ENCODE assay signal across 17 cellular contexts in genomic region chr14:69360438-69361108, GRCh38. TPM values are rescaled to one million over a fixed set of nuclear protein-coding genes. Genes with fewer than 3 reads are reported as not detected.
DNase-seq lines count a peak whose midpoint lies in the region; ATAC-seq lines count a peak whose summit lies in the region.
"Had no signal": no experiment of that assay in that cellular context is flagged by ENCODE, and none has a peak within 500 bp of the region (broad histone marks: within the 10 kb centered on the region; RNA-seq: fewer than 3 reads in every experiment).

No MANE protein-coding gene starts in this region.

- H3K9me3 ChIP-seq in neuronal stem cell (replicated peaks in 1 of 2; ENCODE audit: control insufficient read depth in 2 of 2, insufficient read depth in 1 of 2, low read depth in 1 of 2, low read length in 2 of 2), result no peaks in the 10 kb centered on the region
- H3K9me3 ChIP-seq: ascending aorta, HAP-1, psoas muscle, upper lobe of left lung had no signal

- H3K4me3 ChIP-seq in neuronal stem cell (ENCODE audit: low read length in 2 of 2), result no peak overlapping the region
- H3K4me3 ChIP-seq: ascending aorta, coronary artery, HAP-1, psoas muscle, upper lobe of left lung had no signal

- in situ Hi-C loops in G401 (cut with HindIII; ENCODE audit: low sequenced_read_pairs), result no loop called here

- no peak overlapping the region for H3K4me2 ChIP-seq in neuronal stem cell (ENCODE audit: insufficient read depth, low read length, poor library complexity, severe bottlenecking)

- no peaks in the 10 kb centered on the region for H3K36me3 ChIP-seq in neuronal stem cell (replicated peaks in 1 of 2; ENCODE audit: control insufficient read depth in 2 of 2, insufficient read depth in 2 of 2, low read length in 2 of 2)
- H3K36me3 ChIP-seq: ascending aorta, HAP-1, upper lobe of left lung had no signal

- H2AFZ ChIP-seq in neuronal stem cell (ENCODE audit: low read length), result no peak overlapping the region

- peaks cover 33% of the 10 kb centered on the region for H3K4me1 Mint-ChIP-seq in activated T-cell treated with anti-CD3 and anti-CD28 coated beads, Interleukin-2, amount 50 U/mL, for 72 hours (ENCODE audit: low read depth)
- peaks cover 6% of the 10 kb centered on the region for H3K4me1 Mint-ChIP-seq in activated T-cell treated with anti-CD3 and anti-CD28 coated beads, Interleukin-2, amount 50 U/mL, for 4 hours (ENCODE audit: low read depth)

- no peak overlapping the region for H4K8ac ChIP-seq in neuronal stem cell (ENCODE audit: low read depth, low read length)

- no peaks in the 10 kb centered on the region for H3K27me3 Mint-ChIP-seq in activated T-cell treated with anti-CD3 and anti-CD28 coated beads, Interleukin-2, amount 50 U/mL, for 72 hours (ENCODE audit: low read depth)
- H3K27me3 Mint-ChIP-seq in activated T-cell treated with anti-CD3 and anti-CD28 coated beads, Interleukin-2, amount 50 U/mL, for 4 hours (ENCODE audit: low read depth), result peaks cover 1% of the 10 kb centered on the region

- ATAC-seq in activated T-cell treated with anti-CD3 and anti-CD28 coated beads, Interleukin-2, amount 50 U/mL, for 72 hours (replicated peaks in 1 of 2), result peak; percentile 43 to 52
- ATAC-seq in activated T-cell treated with anti-CD3 and anti-CD28 coated beads, Interleukin-2, amount 50 U/mL, for 4 hours, result no peak
- ATAC-seq in GM18868 (IDR thresholded peaks at IDR 0.05; ENCODE audit: unreplicated experiment) (peak; percentile 63), GM19467 (IDR thresholded peaks at IDR 0.05; ENCODE audit: unreplicated experiment) (no peak)
- ATAC-seq: psoas muscle had no signal

- H2BK12ac ChIP-seq in neuronal stem cell (ENCODE audit: low read length), result no peak overlapping the region

- H3K9ac ChIP-seq in neuronal stem cell (ENCODE audit: low read depth, low read length, poor library complexity), result peak overlapping the region; percentile 25

- no peak overlapping the region for H2BK15ac ChIP-seq in neuronal stem cell (ENCODE audit: low read length)

- H3K79me1 ChIP-seq in neuronal stem cell (ENCODE audit: low read depth, low read length), result no peaks in the 10 kb centered on the region

- H3K9me3 Mint-ChIP-seq in activated T-cell treated with anti-CD3 and anti-CD28 coated beads, Interleukin-2, amount 50 U/mL, for 72 hours, result no peaks in the 10 kb centered on the region
- H3K9me3 Mint-ChIP-seq in activated T-cell treated with anti-CD3 and anti-CD28 coated beads, Interleukin-2, amount 50 U/mL, for 4 hours, result no peaks in the 10 kb centered on the region

- DNase-seq in activated T-cell treated with anti-CD3 and anti-CD28 coated beads, Interleukin-2, amount 50 U/mL, for 72 hours, result peak; percentile 18 to 22
- DNase-seq in activated T-cell treated with anti-CD3 and anti-CD28 coated beads, Interleukin-2, amount 50 U/mL, for 4 hours, result no peak
- peak; percentile 20 to 94 (median 77) for DNase-seq in NCI-H1417 (lab: John Stamatoyannopoulos, UW)
- no peak for DNase-seq in neuronal stem cell (ENCODE audit: low spot score)
- no peak for DNase-seq in NCI-H2081 (lab: John Stamatoyannopoulos, UW)
- DNase-seq in G401 (ENCODE audit: low spot score), result no peak
- DNase-seq: activated CD4-positive, alpha-beta T cell treated with anti-CD3 and anti-CD28 coated beads, Interleukin-2, amount 50 U/mL, for 1 hour; activated effector memory CD4-positive, alpha-beta T cell treated with anti-CD3 and anti-CD28 coated beads, Interleukin-2, amount 50 U/mL, for 16 hours; AML-193; erythroblast; psoas muscle had no signal

- no peak overlapping the region for H2BK120ac ChIP-seq in neuronal stem cell (ENCODE audit: low read depth, low read length)

- no peak overlapping the region for H3K27ac ChIP-seq in neuronal stem cell (replicated peaks; ENCODE audit: low read length)
- H3K27ac ChIP-seq: ascending aorta, coronary artery, psoas muscle, upper lobe of left lung had no signal

- H3K14ac ChIP-seq in neuronal stem cell (ENCODE audit: low read length), result no peak overlapping the region

- H3K27ac Mint-ChIP-seq in activated T-cell treated with anti-CD3 and anti-CD28 coated beads, Interleukin-2, amount 50 U/mL, for 72 hours, result no peak overlapping the region

- no peak overlapping the region for H3K23ac ChIP-seq in neuronal stem cell (ENCODE audit: low read depth, low read length, poor library complexity)

- no peaks in the 10 kb centered on the region for H3K36me3 Mint-ChIP-seq in activated T-cell treated with anti-CD3 and anti-CD28 coated beads, Interleukin-2, amount 50 U/mL, for 72 hours (ENCODE audit: insufficient read depth in 2 of 2)
- H3K36me3 Mint-ChIP-seq in activated T-cell treated with anti-CD3 and anti-CD28 coated beads, Interleukin-2, amount 50 U/mL, for 4 hours (ENCODE audit: insufficient read depth), result no peaks in the 10 kb centered on the region

- no peak overlapping the region for H2AK5ac ChIP-seq in neuronal stem cell (ENCODE audit: low read depth, low read length)

- no peaks in the 10 kb centered on the region for H3K27me3 ChIP-seq in neuronal stem cell (ENCODE audit: control insufficient read depth in 3 of 3, insufficient read depth in 3 of 3, low read depth in 1 of 3, low read length in 3 of 3)
- H3K27me3 ChIP-seq: ascending aorta, upper lobe of left lung had no signal

- no peak overlapping the region for H2BK5ac ChIP-seq in neuronal stem cell (ENCODE audit: low read length)

- H3K4me1 ChIP-seq in neuronal stem cell (ENCODE audit: control insufficient read depth in 2 of 2, insufficient read depth in 1 of 2, low read depth in 1 of 2, low read length in 2 of 2), result peaks cover 0 to 3% of the 10 kb centered on the region in 2 donors
- H3K4me1 ChIP-seq: HAP-1, psoas muscle, upper lobe of left lung had no signal

- no peak overlapping the region for H3K4ac ChIP-seq in neuronal stem cell (ENCODE audit: low read length)

- peak overlapping the region in 1 of 2 donors; percentile 47 for H3K4me3 Mint-ChIP-seq in activated T-cell treated with anti-CD3 and anti-CD28 coated beads, Interleukin-2, amount 50 U/mL, for 72 hours
- no peak overlapping the region for H3K4me3 Mint-ChIP-seq in activated T-cell treated with anti-CD3 and anti-CD28 coated beads, Interleukin-2, amount 50 U/mL, for 4 hours

- no peak overlapping the region for H4K91ac ChIP-seq in neuronal stem cell (ENCODE audit: low read depth, low read length, poor library complexity)

- WGBS in neuronal stem cell (ENCODE audit: extremely low coverage in 2 of 2, insufficient read length in 2 of 2, insufficient replicate concordance in 1 of 2), 2 donors, result no CpG with 5 or more reads among the region's 7 CpGs

- peak overlapping the region; percentile 40 for H3K18ac ChIP-seq in neuronal stem cell (ENCODE audit: low read length)

RNA-seq across cellular contexts. Expression of gene ERH, which starts 37.5 kb away (rescaled TPM):
- 100 to 1,000 TPM; 215 to 231 TPM for total RNA-seq in activated T-cell treated with anti-CD3 and anti-CD28 coated beads, Interleukin-2, amount 50 U/mL, for 72 hours
- 100 to 1,000 TPM; 366 to 396 (median 372) TPM for total RNA-seq in activated T-cell treated with anti-CD3 and anti-CD28 coated beads, Interleukin-2, amount 50 U/mL, for 4 hours
- 316 TPM for polyA plus RNA-seq in neuronal stem cell (2013, experiment 1 of 2)
- polyA plus RNA-seq in neuronal stem cell (2013, experiment 2 of 2), result 325 TPM
- total RNA-seq in G401 (2014; rRNA removed; shearing (Covaris generic)), result 313 and 338 TPM in 2 replicates

RNA-seq across cellular contexts. Expression of gene SLC39A9, which starts 37.9 kb away (rescaled TPM):
- 10 to 100 TPM; 85.8 to 93.3 TPM for total RNA-seq in activated T-cell treated with anti-CD3 and anti-CD28 coated beads, Interleukin-2, amount 50 U/mL, for 72 hours
- total RNA-seq in activated T-cell treated with anti-CD3 and anti-CD28 coated beads, Interleukin-2, amount 50 U/mL, for 4 hours, result 10 to 100 TPM; 44.0 to 49.6 (median 44.9) TPM
- 28.3 TPM for polyA plus RNA-seq in neuronal stem cell (2013, experiment 1 of 2)
- 27.9 TPM for polyA plus RNA-seq in neuronal stem cell (2013, experiment 2 of 2)
- total RNA-seq in G401 (2014; rRNA removed; shearing (Covaris generic)), result 72.7 and 73.2 TPM in 2 replicates

Comparison
In these comparisons a context has a peak if more than half of its experiments do, and no peak if none do; other contexts are left out.
1. ATAC-seq: peak in activated T-cell treated with anti-CD3 and anti-CD28 coated beads, Interleukin-2, amount 50 U/mL, for 72 hours (2 of 2) and GM18868 (single experiment); none in activated T-cell treated with anti-CD3 and anti-CD28 coated beads, Interleukin-2, amount 50 U/mL, for 4 hours (0 of 2) and GM19467 (single experiment).
2. DNase-seq: peak in activated T-cell treated with anti-CD3 and anti-CD28 coated beads, Interleukin-2, amount 50 U/mL, for 72 hours (2 of 2) and NCI-H1417 (3 of 3); none in activated T-cell treated with anti-CD3 and anti-CD28 coated beads, Interleukin-2, amount 50 U/mL, for 4 hours (single experiment), neuronal stem cell (single experiment), NCI-H2081 (0 of 2) and G401 (single experiment).